10 cellular contexts compared by ENCODE assay signal in the genomic region with DNA sequence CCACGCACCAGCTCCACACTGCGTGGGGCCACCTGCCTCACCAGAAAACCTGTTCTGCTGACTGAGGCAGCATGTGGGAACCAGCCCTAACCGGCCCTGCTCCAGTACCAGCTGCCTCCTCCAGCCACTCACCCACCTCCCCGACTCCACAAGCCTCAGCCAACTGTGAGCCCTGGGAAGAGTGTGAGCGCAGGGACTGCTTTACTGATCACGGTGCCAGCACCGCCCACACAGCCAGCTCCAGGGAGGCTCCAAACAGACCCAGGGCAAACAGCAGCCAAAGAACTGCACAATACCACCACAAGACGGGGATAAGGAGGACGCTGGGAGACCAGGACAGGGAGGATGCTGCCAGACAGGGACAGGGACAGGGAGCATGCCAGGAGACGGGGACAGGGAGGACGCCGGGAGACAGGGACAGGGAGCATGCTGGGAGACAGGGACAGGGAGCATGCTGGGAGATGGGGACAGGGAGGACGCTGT. TPM values are rescaled to one million over a fixed set of nuclear protein-coding genes. Genes with fewer than 3 reads are reported as not detected.
DNase-seq lines count a peak whose midpoint lies in the region; ATAC-seq and TF ChIP-seq lines count a peak whose summit lies in the region.
"Had no signal": no experiment of that assay in that cellular context is flagged by ENCODE, and none has a peak within 500 bp of the region (broad histone marks: within the 10 kb centered on the region; RNA-seq: fewer than 3 reads in every experiment).

No MANE protein-coding gene starts in this region.

- ATAC-seq in IMR-90 (ENCODE audit: low read depth): peak; percentile 42; the same call in 1 of the 2 replicates
- no peak for ATAC-seq in GM21381 (IDR thresholded peaks at IDR 0.05; ENCODE audit: unreplicated experiment)
- no peak for ATAC-seq in HG03565 (IDR thresholded peaks at IDR 0.05; ENCODE audit: unreplicated experiment)

- no peak overlapping the region for H3K56ac ChIP-seq in IMR-90 (ENCODE audit: extremely low read depth, insufficient read depth, low read length)

- BruUV-seq in IMR-90 (replicated peaks; lab: Mats Ljungman, UMichigan): no TSS peak

- H3K79me1 ChIP-seq in IMR-90 (ENCODE audit: low read depth in 1 of 2, low read length in 2 of 2): peaks cover 0 to 6% of the 10 kb centered on the region in 2 experiments; a peak in 2 of 4 replicates

- CTCF ChIA-PET in IMR-90 (lab: Yijun Ruan, JAX): no interaction called here

- TF ChIP-seq RAD21 in IMR-90 (IDR thresholded peaks at IDR 0.05; ENCODE audit: low read length): no peak

- no peak overlapping the region for H4K91ac ChIP-seq in IMR-90 (ENCODE audit: insufficient read depth, low read depth, low read length)

- H2AK9ac ChIP-seq in IMR-90 (replicated peaks; ENCODE audit: low read depth, low read length, poor library complexity): no peak overlapping the region

- no peak overlapping the region for H2BK5ac ChIP-seq in IMR-90 (ENCODE audit: low read depth, low read length, poor library complexity, severe bottlenecking)

- peak overlapping the region; percentile 41 for H2AFZ ChIP-seq in IMR-90 (replicated peaks; ENCODE audit: low read length, poor library complexity)

- intact Hi-C loops in IMR-90 (cut with micrococcal nuclease): no loop called here

- H4K5ac ChIP-seq in IMR-90 (ENCODE audit: low read depth, low read length): no peak overlapping the region

- H4K20me1 ChIP-seq in IMR-90 (ENCODE audit: insufficient read depth, low read length): no peaks in the 10 kb centered on the region

- H3K23ac ChIP-seq in IMR-90 (ENCODE audit: low read depth, low read length): no peak overlapping the region

- no peak overlapping the region for H2BK20ac ChIP-seq in IMR-90 (ENCODE audit: low read depth, low read length)

- no peak overlapping the region for H3K27ac ChIP-seq in IMR-90 (ENCODE audit: insufficient read depth, low read length)

- 77% methylated on average over 6 of the region's 13 CpGs; no CpG with 5 or more reads in 1 of the 2 experiments for WGBS in IMR-90 (ENCODE audit: extremely low coverage in 2 of 2, insufficient read length in 1 of 2), 2 experiments

- dilution Hi-C loops in IMR-90 (cut with HindIII; ENCODE audit: low sequenced_read_pairs, unreplicated experiment): no loop called here

- POLR2A ChIA-PET in IMR-90 (lab: Charles Lee; ENCODE audit: unreplicated experiment): no interaction called here

- H3K9ac ChIP-seq in IMR-90 (ENCODE audit: low read depth, low read length): no peak overlapping the region

- H3K4me1 ChIP-seq in IMR-90 (ENCODE audit: control insufficient read depth, insufficient read depth, low read length): peaks cover 2% of the 10 kb centered on the region; the same call in 1 of the 2 replicates

- TF ChIP-seq CTCF in IMR-90 (conservative IDR thresholded peaks at IDR 0.05; ENCODE audit: low read depth, low read length) (no peak), fibroblast of the aortic adventitia (IDR thresholded peaks at IDR 0.05; ENCODE audit: insufficient read depth, low read length) (no peak)

- H3K18ac ChIP-seq in IMR-90 (ENCODE audit: low read depth, low read length): no peak overlapping the region

- no peaks in the 10 kb centered on the region for H3K9me3 ChIP-seq in IMR-90 (ENCODE audit: control insufficient read depth, insufficient read depth, low read length)

- H3K14ac ChIP-seq in IMR-90 (replicated peaks; ENCODE audit: low read depth, low read length): no peak overlapping the region

- no peak overlapping the region for H3K4me3 ChIP-seq in IMR-90 (ENCODE audit: insufficient read depth, low read depth, low read length)
- H3K4me3 ChIP-seq in fibroblast of the aortic adventitia (ENCODE audit: low read depth, low read length): no peak overlapping the region

- TF ChIP-seq POLR2A in IMR-90 (IDR thresholded peaks at IDR 0.05; ENCODE audit: low read depth, low read length): no peak

- no peak overlapping the region for H4K8ac ChIP-seq in IMR-90 (ENCODE audit: low read depth in 2 of 2, low read length in 2 of 2)

- H2BK15ac ChIP-seq in IMR-90 (ENCODE audit: low read depth, low read length): no peak overlapping the region

- no peaks in the 10 kb centered on the region for H3K27me3 ChIP-seq in IMR-90 (ENCODE audit: control insufficient read depth, insufficient read depth, low read length)

- no peak overlapping the region for H3K4ac ChIP-seq in IMR-90 (ENCODE audit: low read depth, low read length)

- H3K36me3 ChIP-seq in IMR-90 (ENCODE audit: control insufficient read depth, insufficient read depth, low read length): peaks cover 7% of the 10 kb centered on the region

- DNase-seq in IMR-90 (peak; percentile 17), NCI-H69 (lab: John Stamatoyannopoulos, UW) (peak; percentile 72), fibroblast of the aortic adventitia (ENCODE audit: low read depth) (peak; percentile 27), renal cortical epithelial cell (ENCODE audit: low read depth) (peak; percentile 52)
- no peak for DNase-seq in stimulated activated CD4-positive, alpha-beta T cell treated with anti-CD3 and anti-CD28 coated beads, Interleukin-4, amount 100 ng/mL, for 1 hour
- no peak for DNase-seq in stimulated activated CD4-positive, alpha-beta T cell treated with anti-CD3 and anti-CD28 coated beads, Interleukin-1b, Interleukin-23, amount 100 ng/mL, for 48 hours
- DNase-seq: activated effector memory CD4-positive, alpha-beta T cell treated with Interleukin-2 at 50 U/mL for 16 hours; erythroblast had no signal

- no peak overlapping the region for H2AK5ac ChIP-seq in IMR-90 (ENCODE audit: low read depth, low read length)

- H3K4me2 ChIP-seq in IMR-90 (ENCODE audit: low read depth, low read length): no peak overlapping the region

- 0 out of 2 replicates have a peak, but pooled peaks cover 7% of the 10 kb centered on the region for H3K9me1 ChIP-seq in IMR-90 (ENCODE audit: insufficient read depth, low read length)

- in situ Hi-C loops in IMR-90 (cut with MboI; ENCODE audit: low sequenced_read_pairs): no loop called here

- no peak overlapping the region for H2BK120ac ChIP-seq in IMR-90 (ENCODE audit: low read depth, low read length)

TF ChIP-seq in IMR-90, 13 proteins besides CTCF, POLR2A, EP300 and RAD21:
- TF ChIP-seq MAFK (IDR thresholded peaks at IDR 0.05; ENCODE audit: low read depth, low read length): no peak
- TF ChIP-seq CEBPB (IDR thresholded peaks at IDR 0.05; ENCODE audit: low read depth, low read length): no peak
- TF ChIP-seq NFE2L2 (IDR thresholded peaks at IDR 0.05; ENCODE audit: low read depth, low read length): no peak
- no peak for TF ChIP-seq SMC3 (IDR thresholded peaks at IDR 0.05; ENCODE audit: low read depth, low read length)
- no peak for TF ChIP-seq BHLHE40 (IDR thresholded peaks at IDR 0.05; ENCODE audit: low read depth, low read length)
- TF ChIP-seq RFX5 (IDR thresholded peaks at IDR 0.05; ENCODE audit: low read depth, low read length): no peak
- TF ChIP-seq, protein P1, sequence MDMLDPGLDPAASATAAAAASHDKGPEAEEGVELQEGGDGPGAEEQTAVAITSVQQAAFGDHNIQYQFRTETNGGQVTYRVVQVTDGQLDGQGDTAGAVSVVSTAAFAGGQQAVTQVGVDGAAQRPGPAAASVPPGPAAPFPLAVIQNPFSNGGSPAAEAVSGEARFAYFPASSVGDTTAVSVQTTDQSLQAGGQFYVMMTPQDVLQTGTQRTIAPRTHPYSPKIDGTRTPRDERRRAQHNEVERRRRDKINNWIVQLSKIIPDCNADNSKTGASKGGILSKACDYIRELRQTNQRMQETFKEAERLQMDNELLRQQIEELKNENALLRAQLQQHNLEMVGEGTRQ (IDR thresholded peaks at IDR 0.05; ENCODE audit: low read depth, low read length): no peak
- TF ChIP-seq RCOR1 (IDR thresholded peaks at IDR 0.05; ENCODE audit: insufficient replicate concordance, low read length): no peak
- no peak for TF ChIP-seq FOS (IDR thresholded peaks at IDR 0.05; ENCODE audit: low read depth, low read length)
- TF ChIP-seq, protein P2, sequence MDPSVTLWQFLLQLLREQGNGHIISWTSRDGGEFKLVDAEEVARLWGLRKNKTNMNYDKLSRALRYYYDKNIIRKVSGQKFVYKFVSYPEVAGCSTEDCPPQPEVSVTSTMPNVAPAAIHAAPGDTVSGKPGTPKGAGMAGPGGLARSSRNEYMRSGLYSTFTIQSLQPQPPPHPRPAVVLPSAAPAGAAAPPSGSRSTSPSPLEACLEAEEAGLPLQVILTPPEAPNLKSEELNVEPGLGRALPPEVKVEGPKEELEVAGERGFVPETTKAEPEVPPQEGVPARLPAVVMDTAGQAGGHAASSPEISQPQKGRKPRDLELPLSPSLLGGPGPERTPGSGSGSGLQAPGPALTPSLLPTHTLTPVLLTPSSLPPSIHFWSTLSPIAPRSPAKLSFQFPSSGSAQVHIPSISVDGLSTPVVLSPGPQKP (IDR thresholded peaks at IDR 0.05; ENCODE audit: borderline replicate concordance, low read depth, low read length): no peak
- no peak for TF ChIP-seq CHD1 (IDR thresholded peaks at IDR 0.05; ENCODE audit: low read depth, low read length)
- no peak for TF ChIP-seq MAZ (IDR thresholded peaks at IDR 0.05; ENCODE audit: borderline replicate concordance, low read depth, low read length)
- TF ChIP-seq MXI1 (IDR thresholded peaks at IDR 0.05; ENCODE audit: borderline replicate concordance, low read depth, low read length): no peak

RNA-seq across cellular contexts. Expression of a gene that starts 28.4 kb away (rescaled TPM):
- total RNA-seq in IMR-90 (2012; rRNA removed): 56.9 and 67.4 TPM in 2 replicates
- polyA plus RNA-seq in IMR-90 (2012; rRNA removed): 44.9 and 46.5 TPM in 2 replicates
- polyA plus RNA-seq in IMR-90 (2012; cell fraction: cytosol; rRNA removed): 52.7 and 75.5 TPM in 2 replicates
- 25.6 and 31.2 TPM in 2 replicates for polyA plus RNA-seq in IMR-90 (2012; cell fraction: nucleus; rRNA removed; ENCODE audit: low replicate concordance)
- total RNA-seq in fibroblast of the aortic adventitia (ENCODE audit: low replicate concordance): 23.3 and 36.1 TPM in 2 replicates
- total RNA-seq in renal cortical epithelial cell: 43.3 and 70.8 TPM in 2 replicates

RNA-seq across cellular contexts. Expression of a gene that starts 30.2 kb away (rescaled TPM):
- total RNA-seq in IMR-90 (2012; rRNA removed) (25.8 and 33.6 TPM in 2 replicates), fibroblast of the aortic adventitia (ENCODE audit: low replicate concordance) (42.7 and 62.7 TPM in 2 replicates), renal cortical epithelial cell (37.3 and 47.2 TPM in 2 replicates)
- polyA plus RNA-seq in IMR-90 (2012; rRNA removed): 69.9 and 70.2 TPM in 2 replicates
- 41.7 and 43.0 TPM in 2 replicates for polyA plus RNA-seq in IMR-90 (2012; cell fraction: cytosol; rRNA removed)
- polyA plus RNA-seq in IMR-90 (2012; cell fraction: nucleus; rRNA removed; ENCODE audit: low replicate concordance): 143 and 176 TPM in 2 replicates

Comparison
In these comparisons a context has a peak if more than half of its experiments do, and no peak if none do; other contexts are left out.
1. DNase-seq: peak in IMR-90 (single experiment), NCI-H69 (single experiment), fibroblast of the aortic adventitia (single experiment) and renal cortical epithelial cell (single experiment); none in stimulated activated CD4-positive, alpha-beta T cell treated with anti-CD3 and anti-CD28 coated beads, Interleukin-4, amount 100 ng/mL, for 1 hour (single experiment) and stimulated activated CD4-positive, alpha-beta T cell treated with anti-CD3 and anti-CD28 coated beads, Interleukin-1b, Interleukin-23, amount 100 ng/mL, for 48 hours (single experiment).